ENCODE assay signal across 8 cellular contexts in genomic region chr10:3805791-3806381, GRCh38. TPM values are rescaled to one million over a fixed set of nuclear protein-coding genes. Genes with fewer than 3 reads are reported as not detected.
DNase-seq lines count a peak whose midpoint lies in the region; ATAC-seq and TF ChIP-seq lines count a peak whose summit lies in the region.

No MANE protein-coding gene starts in this region.

- 32% methylated on average over 8 of the region's 8 CpGs for WGBS in smooth muscle cell (ENCODE audit: low lambda C conversion rate)

- no peaks in the 10 kb centered on the region for H4K20me1 ChIP-seq in smooth muscle cell (ENCODE audit: low read depth)

- ATAC-seq in GM18861 (IDR thresholded peaks at IDR 0.05; ENCODE audit: unreplicated experiment) (peak; percentile 25), HG02938 (IDR thresholded peaks at IDR 0.05; ENCODE audit: unreplicated experiment) (peak; percentile 31)

- peak overlapping the region; percentile 75 for H3K4me2 ChIP-seq in smooth muscle cell

- DNase-seq in NOMO-1 treated with DMSO at 0.1 percent for 48 hours (lab: John Stamatoyannopoulos, UW; ENCODE audit: unreplicated experiment) (peak; percentile 47), activated T-helper 1 cell treated with Interleukin-2 at 50 U/mL for 16 hours (ENCODE audit: low read depth) (peak; percentile 53), fibroblast of villous mesenchyme (ENCODE audit: low read depth) (peak; percentile 80), smooth muscle cell (lab: John Stamatoyannopoulos, UW; ENCODE audit: unreplicated experiment) (no peak), ecto neural progenitor cell (ENCODE audit: low spot score) (no peak), G401 (ENCODE audit: low spot score) (no peak)

- H3K9me3 ChIP-seq in smooth muscle cell (replicated peaks; ENCODE audit: low read depth) = no peaks in the 10 kb centered on the region

- no peak overlapping the region for H3K4me3 ChIP-seq in fibroblast of villous mesenchyme (ENCODE audit: low read depth, low read length)
- no peak overlapping the region for H3K4me3 ChIP-seq in smooth muscle cell

- H2AFZ ChIP-seq in smooth muscle cell (ENCODE audit: low read depth) = no peak overlapping the region

- peaks cover 35% of the 10 kb centered on the region for H3K4me1 ChIP-seq in smooth muscle cell (ENCODE audit: low read depth)

- peaks cover 40% of the 10 kb centered on the region for H3F3A ChIP-seq in smooth muscle cell (ENCODE audit: low read depth)

- H3K79me2 ChIP-seq in smooth muscle cell (ENCODE audit: low read depth) = no peaks in the 10 kb centered on the region

- H3K27me3 ChIP-seq in smooth muscle cell (ENCODE audit: low read depth) = no peaks in the 10 kb centered on the region

- TF ChIP-seq CTCF in fibroblast of villous mesenchyme (IDR thresholded peaks at IDR 0.05; ENCODE audit: insufficient read depth, low read depth, low read length) (no peak), smooth muscle cell (IDR thresholded peaks at IDR 0.05; ENCODE audit: borderline replicate concordance, insufficient read depth, poor library complexity, severe bottlenecking) (no peak)

- H3K27ac ChIP-seq in smooth muscle cell (ENCODE audit: low read depth) = peak overlapping the region; percentile 100

- H3K9ac ChIP-seq in smooth muscle cell (ENCODE audit: low read depth) = peak overlapping the region; percentile 98

- H3K36me3 ChIP-seq in smooth muscle cell (ENCODE audit: low read depth) = no peaks in the 10 kb centered on the region

- in situ Hi-C loops in G401 (cut with HindIII; ENCODE audit: low sequenced_read_pairs) = no loop called here

RNA-seq across cellular contexts. Expression of gene KLF6, which starts 20.9 kb away (rescaled TPM):
- total RNA-seq in fibroblast of villous mesenchyme = 37.6 and 51.5 TPM in 2 replicates
- 171 and 198 TPM in 2 replicates for total RNA-seq in smooth muscle cell
- polyA plus RNA-seq in smooth muscle cell = 519 and 728 TPM in 2 replicates
- 25.8 and 35.8 TPM in 2 replicates for total RNA-seq in G401 (2014; rRNA removed; shearing (Covaris generic))

Comparison
In these comparisons a context has a peak if more than half of its experiments do, and no peak if none do; other contexts are left out.
1. DNase-seq: peak in NOMO-1 treated with DMSO at 0.1 percent for 48 hours (single experiment), activated T-helper 1 cell treated with Interleukin-2 at 50 U/mL for 16 hours (single experiment) and fibroblast of villous mesenchyme (single experiment); none in smooth muscle cell (single experiment), ecto neural progenitor cell (single experiment) and G401 (single experiment).